8 cellular contexts compared by ENCODE assay signal in genomic region chr15:41429003-41429890, GRCh38. TPM values are rescaled to one million over a fixed set of nuclear protein-coding genes. Genes with fewer than 3 reads are reported as not detected.
A peak's percentile ranks its signal among the peaks of the same experiment; 100 is the strongest.
DNase-seq lines count a peak whose midpoint lies in the region; ATAC-seq and TF ChIP-seq lines count a peak whose summit lies in the region.

No MANE protein-coding gene starts in this region.

- TF ChIP-seq CTCF in brain microvascular endothelial cell (IDR thresholded peaks at IDR 0.05; ENCODE audit: low read depth, low read length, missing control alignments): no peak

- H3K36me3 ChIP-seq in brain microvascular endothelial cell (replicated peaks): no peaks in the 10 kb centered on the region

- H3K4me3 ChIP-seq in brain microvascular endothelial cell (ENCODE audit: low read depth, low read length): no peak overlapping the region

- peak; percentile 65 for ATAC-seq in HG03280 (IDR thresholded peaks at IDR 0.05; ENCODE audit: unreplicated experiment)

- in situ Hi-C loops in brain microvascular endothelial cell (cut with HindIII; ENCODE audit: low pct_ligation_motif_present, low sequenced_read_pairs): no loop called here

- no peaks in the 10 kb centered on the region for H3K27me3 ChIP-seq in brain microvascular endothelial cell (replicated peaks)

- peak; percentile 17 for DNase-seq in stimulated activated CD4-positive, alpha-beta T cell treated with anti-CD3 and anti-CD28 coated beads, Interleukin-15, amount 100 ng/mL, for 24 hours
- no peak for DNase-seq in stimulated activated CD4-positive, alpha-beta T cell treated with anti-CD3 and anti-CD28 coated beads, Interleukin-1b, Interleukin-23, amount 100 ng/mL, for 48 hours
- DNase-seq in brain microvascular endothelial cell (peak; percentile 8), NCI-H82 (lab: John Stamatoyannopoulos, UW) (no peak), dermis blood vessel endothelial cell (no peak), H4 (ENCODE audit: low spot score) (no peak), NCI-H146 (lab: John Stamatoyannopoulos, UW) (no peak)

- no peak overlapping the region for H3K27ac ChIP-seq in brain microvascular endothelial cell

RNA-seq across cellular contexts. Expression of gene RTF1, which starts 12.4 kb away (rescaled TPM):
- total RNA-seq in dermis blood vessel endothelial cell: 25.4 and 25.9 TPM in 2 replicates
- 9.4 and 15.1 TPM in 2 replicates for total RNA-seq in H4 (2014; rRNA removed; shearing (Covaris generic))

RNA-seq across cellular contexts. Expression of gene NDUFAF1, which starts 27.0 kb away (rescaled TPM):
- total RNA-seq in dermis blood vessel endothelial cell: 20.3 and 22.6 TPM in 2 replicates
- 34.9 and 41.0 TPM in 2 replicates for total RNA-seq in H4 (2014; rRNA removed; shearing (Covaris generic))

Comparison
In these comparisons a context has a peak if more than half of its experiments do, and no peak if none do; other contexts are left out.
1. DNase-seq: peak in stimulated activated CD4-positive, alpha-beta T cell treated with anti-CD3 and anti-CD28 coated beads, Interleukin-15, amount 100 ng/mL, for 24 hours (single experiment) and brain microvascular endothelial cell (single experiment); none in stimulated activated CD4-positive, alpha-beta T cell treated with anti-CD3 and anti-CD28 coated beads, Interleukin-1b, Interleukin-23, amount 100 ng/mL, for 48 hours (single experiment), NCI-H82 (single experiment), dermis blood vessel endothelial cell (single experiment), H4 (single experiment) and NCI-H146 (single experiment).